8 cellular contexts compared by ENCODE assay signal in the genomic region with DNA sequence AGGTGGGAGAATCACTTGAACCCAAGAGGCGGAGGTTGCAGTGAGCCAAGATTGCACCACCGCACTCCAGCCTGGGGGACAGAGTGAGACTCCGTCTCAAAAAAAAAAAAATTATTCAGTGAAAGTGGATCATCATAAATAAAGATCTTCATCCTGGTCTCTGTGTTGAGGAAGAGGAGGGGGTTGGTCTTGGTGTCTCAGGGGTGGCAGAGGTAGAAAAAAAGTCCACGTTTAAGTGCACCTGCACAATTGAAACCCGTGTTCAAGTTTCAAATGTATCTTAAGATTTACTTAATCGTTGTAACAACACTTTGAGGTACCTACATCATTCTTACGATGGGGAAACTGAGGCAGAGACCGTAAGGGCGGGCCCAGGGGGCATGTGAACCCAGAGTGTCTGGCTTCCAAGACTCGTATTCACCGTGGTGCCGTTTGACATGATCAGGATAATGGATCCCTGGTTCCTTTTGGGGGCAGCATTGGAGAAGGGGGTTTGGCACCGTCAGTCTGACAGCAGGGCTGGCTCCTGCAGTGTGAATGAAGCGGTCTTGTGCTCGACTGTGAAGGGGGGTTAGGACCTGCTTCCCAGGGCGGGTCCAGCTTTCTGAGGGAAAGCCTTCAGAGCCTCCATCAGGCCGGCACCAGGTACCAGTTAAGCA. TPM values are rescaled to one million over a fixed set of nuclear protein-coding genes. Genes with fewer than 3 reads are reported as not detected.
A peak's percentile ranks its signal among the peaks of the same experiment; 100 is the strongest.
DNase-seq lines count a peak whose midpoint lies in the region; ATAC-seq and TF ChIP-seq lines count a peak whose summit lies in the region.

No MANE protein-coding gene starts in this region.

- H3K4me3 ChIP-seq in adrenal gland = peak overlapping the region in 2 of 4 donors; percentile 29 to 49
- H3K4me3 ChIP-seq in right lobe of liver = peak overlapping the region; percentile 47 to 73 (median 52)
- peak overlapping the region in 3 of 4 donors; percentile 44 to 58 (median 56) for H3K4me3 ChIP-seq in upper lobe of left lung

- H3K36me3 ChIP-seq in KOPT-K1 (ENCODE audit: insufficient read depth, low read length) = peaks cover 36% of the 10 kb centered on the region
- peaks cover 0 to 5% of the 10 kb centered on the region in 2 donors for H3K36me3 ChIP-seq in adrenal gland (replicated peaks in 1 of 2)
- no peaks in the 10 kb centered on the region for H3K36me3 ChIP-seq in right lobe of liver
- peaks cover 2 to 22% (median 4%) of the 10 kb centered on the region in 4 donors for H3K36me3 ChIP-seq in upper lobe of left lung

- TF ChIP-seq POLR2A in adrenal gland (IDR thresholded peaks at IDR 0.05) = no peak
- TF ChIP-seq POLR2A in right lobe of liver (IDR thresholded peaks at IDR 0.05) = no peak
- no peak for TF ChIP-seq POLR2A in upper lobe of left lung (IDR thresholded peaks at IDR 0.05)

- no peak for TF ChIP-seq EP300 in upper lobe of left lung (IDR thresholded peaks at IDR 0.05)

- peak overlapping the region; percentile 67 for H3K27ac ChIP-seq in KOPT-K1 (ENCODE audit: low read depth, low read length, poor library complexity, severe bottlenecking)
- H3K27ac ChIP-seq in adrenal gland = peak overlapping the region; percentile 64 to 95 (median 93)
- H3K27ac ChIP-seq in right lobe of liver = peak overlapping the region; percentile 73 to 85 (median 82)
- H3K27ac ChIP-seq in upper lobe of left lung = peak overlapping the region; percentile 89 to 97 (median 92)

- H3K4me1 ChIP-seq in adrenal gland (replicated peaks in 1 of 2) (peaks cover 13 to 24% of the 10 kb centered on the region in 2 donors), right lobe of liver (peaks cover 0 to 42% (median 16%) of the 10 kb centered on the region in 4 donors), upper lobe of left lung (peaks cover 35 to 55% (median 49%) of the 10 kb centered on the region in 4 donors)

- no peaks in the 10 kb centered on the region for H3K27me3 ChIP-seq in adrenal gland
- no peaks in the 10 kb centered on the region for H3K27me3 ChIP-seq in right lobe of liver
- H3K27me3 ChIP-seq in upper lobe of left lung = no peaks in the 10 kb centered on the region

- no peak for TF ChIP-seq CTCF in adrenal gland (IDR thresholded peaks at IDR 0.05)
- no peak for TF ChIP-seq CTCF in right lobe of liver (IDR thresholded peaks at IDR 0.05)
- no peak for TF ChIP-seq CTCF in upper lobe of left lung (IDR thresholded peaks at IDR 0.05)

- WGBS in adrenal gland, 4 donors = 31 to 39% (median 32%) methylated on average over 14 to 17 of the region's 17 CpGs
- WGBS in right lobe of liver (ENCODE audit: insufficient coverage, low coverage, low lambda C conversion rate, missing lambda C conversion rate) = 13% methylated on average over 10 of the region's 17 CpGs
- 26 to 41% methylated on average over 10 to 17 of the region's 17 CpGs for WGBS in upper lobe of left lung, 2 donors

- ATAC-seq in right lobe of liver (peak in 1 of 4 donors; percentile 8), upper lobe of left lung (ENCODE audit: low FRiP score in 2 of 2) (peak in 1 of 2 donors; percentile 50), HG02885 (IDR thresholded peaks at IDR 0.05; ENCODE audit: poor library complexity, unreplicated experiment) (no peak)

- H3K9me3 ChIP-seq in KOPT-K1 (ENCODE audit: insufficient read depth, low read length, poor library complexity, severe bottlenecking) (no peaks in the 10 kb centered on the region), adrenal gland (replicated peaks in 1 of 3) (no peaks in the 10 kb centered on the region), right lobe of liver (no peaks in the 10 kb centered on the region), upper lobe of left lung (no peaks in the 10 kb centered on the region)

- intact Hi-C loops in adrenal gland (cut with DNase I) = loop anchor here in 1 of 2 donors (5.0 kb wide), 1 partner anchor 150 kb away; a partner anchor contains a TSS
- intact Hi-C loops in right lobe of liver (cut with DNase I) = no loop called here

- DNase-seq in NCI-H2227 (lab: John Stamatoyannopoulos, UW; ENCODE audit: unreplicated experiment) (peak; percentile 78), NCI-H2227 treated with DMSO at 0.1 percent for 48 hours (lab: John Stamatoyannopoulos, UW) (no peak), adrenal gland (no peak), right lobe of liver (no peak), upper lobe of left lung (no peak), NCI-H2196 (lab: John Stamatoyannopoulos, UW; ENCODE audit: unreplicated experiment) (no peak)

RNA-seq across cellular contexts. Expression of a gene that starts 32.9 kb away (rescaled TPM):
- total RNA-seq in adrenal gland = 100 to 1,000 TPM in 7 of 8 donors, 10 to 100 TPM in 1; 60.7 to 468 (median 113) TPM
- 100 to 1,000 TPM in 2 of 3 donors, 10 to 100 TPM in 1; 19.8 to 357 (median 192) TPM for polyA plus RNA-seq in adrenal gland
- 100 to 1,000 TPM in 2 of 6 experiments, 10 to 100 TPM in 4; 12.9 to 300 (median 35.0) TPM for total RNA-seq in right lobe of liver
- total RNA-seq in upper lobe of left lung = 100 to 1,000 TPM; 226 to 911 (median 570) TPM

RNA-seq across cellular contexts. Expression of a gene that starts 57.9 kb away (rescaled TPM):
- total RNA-seq in adrenal gland (100 to 1,000 TPM in 6 of 8 donors, 10 to 100 TPM in 2; 80.5 to 356 (median 153) TPM), right lobe of liver (100 to 1,000 TPM in 5 of 6 experiments, 10 to 100 TPM in 1; 78.1 to 141 (median 114) TPM), upper lobe of left lung (100 to 1,000 TPM in 2 of 6 donors, 10 to 100 TPM in 4; 58.7 to 186 (median 81.6) TPM)
- polyA plus RNA-seq in adrenal gland = 100 to 1,000 TPM; 177 to 241 (median 236) TPM
